ENCODE assay signal across 20 cellular contexts in the genomic region with DNA sequence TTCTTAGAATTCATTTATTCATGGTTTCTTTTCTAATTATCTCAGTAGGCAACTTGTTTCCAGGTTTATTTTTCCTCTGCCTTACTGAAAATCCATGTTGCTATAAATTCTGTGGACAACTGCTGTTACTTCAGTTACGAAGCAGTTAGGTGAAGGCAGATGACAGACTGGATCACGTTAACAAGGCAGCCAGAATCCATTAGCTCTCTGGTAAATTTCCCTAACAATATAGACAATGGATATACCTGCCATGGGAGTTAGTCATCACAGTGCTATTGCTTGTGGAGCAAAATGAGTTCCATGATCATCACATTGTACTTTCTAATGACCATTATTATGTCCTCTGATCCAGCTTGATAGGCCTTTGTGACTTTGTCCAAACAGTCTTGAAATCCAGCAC.
"Had no signal": no experiment of that assay in that cellular context is flagged by ENCODE, and none has a peak within 500 bp of the region (broad histone marks: within the 10 kb centered on the region; RNA-seq: fewer than 3 reads in every experiment).

No MANE protein-coding gene starts in this region.

- H3K27ac Mint-ChIP-seq: activated CD4-positive, alpha-beta T cell treated with anti-CD3 and anti-CD28 coated beads, Interleukin-2, amount 10 ng/mL, durations not matched to agents 7 days and 5 days; activated naive CD8-positive, alpha-beta T cell treated with anti-CD3 and anti-CD28 coated beads, Interleukin-2, amount 50 U/mL, for 24 hours; dendritic cell treated with granulocyte-macrophage colony-stimulating factor and Interleukin-4, amounts not matched to agents 40 ng/mL and 50 ng/mL, for 4 days; natural killer cell treated with Interleukin-12 subunit alpha and Interleukin-12 subunit beta and Interleukin-15 and Interleukin-18, amount 100 ng/mL, for 72 hours; type B pancreatic cell had no signal

- DNase-seq: activated CD4-positive, alpha-beta T cell treated with anti-CD3 and anti-CD28 coated beads, Interleukin-2, amount 10 ng/mL, durations not matched to agents 7 days and 5 days; activated naive CD8-positive, alpha-beta T cell treated with anti-CD3 and anti-CD28 coated beads, Interleukin-2, amount 50 U/mL, for 24 hours; aorta; cerebellar nuclear complex; effector memory CD4-positive, alpha-beta T cell; mesenchymal stem cell; occipital lobe; right cardiac atrium; stimulated activated CD4-positive, alpha-beta T cell treated with anti-CD3 and anti-CD28 coated beads, Interleukin-4, amount 100 ng/mL, for 4 hours; stimulated activated CD8-positive, alpha-beta memory T cell treated with anti-CD3 and anti-CD28 coated beads, Interleukin-4, amount 100 ng/mL, for 48 hours; stimulated activated naive CD4-positive, alpha-beta T cell treated with Interleukin-2 at 50 U/mL for 16 hours had no signal

- H3K27me3 Mint-ChIP-seq: activated CD4-positive, alpha-beta T cell treated with anti-CD3 and anti-CD28 coated beads, Interleukin-2, amount 10 ng/mL, durations not matched to agents 7 days and 5 days; activated naive CD8-positive, alpha-beta T cell treated with anti-CD3 and anti-CD28 coated beads, Interleukin-2, amount 50 U/mL, for 24 hours; dendritic cell treated with granulocyte-macrophage colony-stimulating factor and Interleukin-4, amounts not matched to agents 40 ng/mL and 50 ng/mL, for 4 days; natural killer cell treated with Interleukin-12 subunit alpha and Interleukin-12 subunit beta and Interleukin-15 and Interleukin-18, amount 100 ng/mL, for 72 hours; type B pancreatic cell had no signal

- H3K9me3 Mint-ChIP-seq: activated CD4-positive, alpha-beta T cell treated with anti-CD3 and anti-CD28 coated beads, Interleukin-2, amount 10 ng/mL, durations not matched to agents 7 days and 5 days; type B pancreatic cell had no signal

- H3K27me3 ChIP-seq: breast epithelium, gastroesophageal sphincter, hepatocyte had no signal

- H3K4me1 ChIP-seq: breast epithelium, gastroesophageal sphincter, prostate gland had no signal

- H3K4me3 Mint-ChIP-seq: activated CD4-positive, alpha-beta T cell treated with anti-CD3 and anti-CD28 coated beads, Interleukin-2, amount 10 ng/mL, durations not matched to agents 7 days and 5 days; dendritic cell treated with granulocyte-macrophage colony-stimulating factor and Interleukin-4, amounts not matched to agents 40 ng/mL and 50 ng/mL, for 4 days; natural killer cell treated with Interleukin-12 subunit alpha and Interleukin-12 subunit beta and Interleukin-15 and Interleukin-18, amount 100 ng/mL, for 72 hours; type B pancreatic cell had no signal

- H3K27ac ChIP-seq: breast epithelium, epithelial cell of prostate, gastroesophageal sphincter, hepatocyte, prostate gland, skin epidermis had no signal

- H3K4me1 Mint-ChIP-seq: activated CD4-positive, alpha-beta T cell treated with anti-CD3 and anti-CD28 coated beads, Interleukin-2, amount 10 ng/mL, durations not matched to agents 7 days and 5 days had no signal

- H3K36me3 Mint-ChIP-seq: natural killer cell treated with Interleukin-12 subunit alpha and Interleukin-12 subunit beta and Interleukin-15 and Interleukin-18, amount 100 ng/mL, for 72 hours; type B pancreatic cell had no signal

- ATAC-seq: activated naive CD8-positive, alpha-beta T cell treated with anti-CD3 and anti-CD28 coated beads, Interleukin-2, amount 50 U/mL, for 24 hours; gastroesophageal sphincter; natural killer cell treated with Interleukin-12 subunit alpha and Interleukin-12 subunit beta and Interleukin-15 and Interleukin-18, amount 100 ng/mL, for 72 hours; right cardiac atrium had no signal
